Comparison of ENCODE assay signal across 11 cellular contexts in genomic region chr17:8966926-8967325, GRCh38. TPM values are rescaled to one million over a fixed set of nuclear protein-coding genes. Genes with fewer than 3 reads are reported as not detected.
DNase-seq lines count a peak whose midpoint lies in the region; ATAC-seq and TF ChIP-seq lines count a peak whose summit lies in the region.
"Had no signal": no experiment of that assay in that cellular context is flagged by ENCODE, and none has a peak within 500 bp of the region (broad histone marks: within the 10 kb centered on the region; RNA-seq: fewer than 3 reads in every experiment).

No MANE protein-coding gene starts in this region.

- H3K4me1 Mint-ChIP-seq in GM23338: peaks cover 2% of the 10 kb centered on the region; the same call in 2 of the 3 replicates
- peaks cover 44% of the 10 kb centered on the region for H3K4me1 Mint-ChIP-seq in activated CD4-positive, alpha-beta memory T cell treated with anti-CD3 and anti-CD28 coated beads, Interleukin-2, amount 10 ng/mL, durations not matched to agents 7 days and 5 days

- no peak overlapping the region for H3K27ac ChIP-seq in BLaER1
- no peak overlapping the region for H3K27ac ChIP-seq in GM23338 (ENCODE audit: low read depth)
- peak overlapping the region; percentile 4 for H3K27ac ChIP-seq in muscle layer of duodenum (ENCODE audit: low read length)
- H3K27ac ChIP-seq: prostate gland had no signal

- peaks cover 16% of the 10 kb centered on the region for H3K27me3 Mint-ChIP-seq in GM23338 (ENCODE audit: insufficient read depth, low read depth, poor library complexity)
- H3K27me3 Mint-ChIP-seq in activated CD4-positive, alpha-beta memory T cell treated with anti-CD3 and anti-CD28 coated beads, Interleukin-2, amount 10 ng/mL, durations not matched to agents 7 days and 5 days: no peaks in the 10 kb centered on the region

- H3K27ac Mint-ChIP-seq in GM23338: no peak overlapping the region
- H3K27ac Mint-ChIP-seq in activated CD4-positive, alpha-beta memory T cell treated with anti-CD3 and anti-CD28 coated beads, Interleukin-2, amount 10 ng/mL, durations not matched to agents 7 days and 5 days: peak overlapping the region; percentile 5

- POLR2A ChIA-PET in activated CD4-positive, alpha-beta memory T cell treated with anti-CD3 and anti-CD28 coated beads, Interleukin-2, amount 10 ng/mL, durations not matched to agents 7 days and 5 days (lab: Charles Lee): no interaction called here

- H3K79me2 ChIP-seq in GM23338 (replicated peaks; ENCODE audit: insufficient read depth): no peaks in the 10 kb centered on the region

- H3K9ac ChIP-seq in BLaER1: no peak overlapping the region

- H3F3A ChIP-seq in GM23338 (replicated peaks; ENCODE audit: low read depth): no peaks in the 10 kb centered on the region

- no peak for ATAC-seq in GM23338
- ATAC-seq in HG02938 (IDR thresholded peaks at IDR 0.05; ENCODE audit: unreplicated experiment): no peak
- ATAC-seq in HG03378 (IDR thresholded peaks at IDR 0.05; ENCODE audit: unreplicated experiment): no peak

- H3K27me3 ChIP-seq in BLaER1 (no peaks in the 10 kb centered on the region), GM23338 (ENCODE audit: insufficient read depth) (peaks cover 14% of the 10 kb centered on the region), muscle layer of duodenum (ENCODE audit: low read depth, low read length) (peaks cover 6% of the 10 kb centered on the region)

- H3K4me2 ChIP-seq in BLaER1 (peak overlapping the region; percentile 98), GM23338 (no peak overlapping the region)

- H3K4me3 Mint-ChIP-seq in GM23338: peak overlapping the region; percentile 66
- H3K4me3 Mint-ChIP-seq in activated CD4-positive, alpha-beta memory T cell treated with anti-CD3 and anti-CD28 coated beads, Interleukin-2, amount 10 ng/mL, durations not matched to agents 7 days and 5 days: peak overlapping the region; percentile 100

- H3K4me3 ChIP-seq in BLaER1 (no peak overlapping the region), GM23338 (no peak overlapping the region), muscle layer of duodenum (ENCODE audit: low read depth in 1 of 2, low read length in 2 of 2) (no peak overlapping the region)
- H3K4me3 ChIP-seq: prostate gland had no signal

- H3K9me3 Mint-ChIP-seq in GM23338: peaks cover 38% of the 10 kb centered on the region
- peaks cover 17% of the 10 kb centered on the region for H3K9me3 Mint-ChIP-seq in activated CD4-positive, alpha-beta memory T cell treated with anti-CD3 and anti-CD28 coated beads, Interleukin-2, amount 10 ng/mL, durations not matched to agents 7 days and 5 days

- peaks cover 12% of the 10 kb centered on the region for H3K36me3 Mint-ChIP-seq in GM23338 (ENCODE audit: low read depth)
- H3K36me3 Mint-ChIP-seq in activated CD4-positive, alpha-beta memory T cell treated with anti-CD3 and anti-CD28 coated beads, Interleukin-2, amount 10 ng/mL, durations not matched to agents 7 days and 5 days (ENCODE audit: low read depth): peaks cover 40% of the 10 kb centered on the region

- CTCF ChIA-PET in activated CD4-positive, alpha-beta memory T cell treated with anti-CD3 and anti-CD28 coated beads, Interleukin-2, amount 10 ng/mL, durations not matched to agents 7 days and 5 days (lab: Charles Lee): no interaction called here

- peaks cover 7% of the 10 kb centered on the region; the same call in 1 of the 2 replicates for H3K9me3 ChIP-seq in BLaER1
- H3K9me3 ChIP-seq in muscle layer of duodenum (ENCODE audit: control insufficient read depth in 1 of 2, low read length in 2 of 2): no peaks in the 10 kb centered on the region
- H3K9me3 ChIP-seq: prostate gland had no signal

- no peak for TF ChIP-seq CTCF in GM23338 (conservative IDR thresholded peaks at IDR 0.05; ENCODE audit: low read depth in 2 of 2)

- H2AFZ ChIP-seq in GM23338: no peak overlapping the region

- peaks cover 45% of the 10 kb centered on the region for H3K4me1 ChIP-seq in BLaER1
- H3K4me1 ChIP-seq in GM23338 (ENCODE audit: insufficient read depth): peaks cover 7% of the 10 kb centered on the region; the same call in 1 of the 2 replicates
- H3K4me1 ChIP-seq in muscle layer of duodenum (ENCODE audit: control insufficient read depth in 1 of 2, insufficient read depth in 2 of 2, low read length in 2 of 2): peaks cover 0 to 6% of the 10 kb centered on the region in 2 donors
- H3K4me1 ChIP-seq: prostate gland had no signal

- peaks cover 23% of the 10 kb centered on the region for H4K20me1 ChIP-seq in BLaER1
- no peaks in the 10 kb centered on the region for H4K20me1 ChIP-seq in GM23338 (replicated peaks; ENCODE audit: insufficient read depth)

- DNase-seq in GM23338 (ENCODE audit: low spot score) (no peak), AG08395 (ENCODE audit: low spot score) (no peak), NCI-H2171 (lab: John Stamatoyannopoulos, UW) (no peak)
- DNase-seq in activated CD4-positive, alpha-beta memory T cell treated with anti-CD3 and anti-CD28 coated beads, Interleukin-2, amount 10 ng/mL, durations not matched to agents 7 days and 5 days: no peak
- DNase-seq: Calu3 had no signal

- H3K36me3 ChIP-seq in BLaER1: no peaks in the 10 kb centered on the region
- H3K36me3 ChIP-seq in GM23338 (ENCODE audit: insufficient read depth): no peaks in the 10 kb centered on the region
- no peaks in the 10 kb centered on the region for H3K36me3 ChIP-seq in muscle layer of duodenum (ENCODE audit: control insufficient read depth in 1 of 2, insufficient read depth in 2 of 2, low read length in 2 of 2)
- H3K36me3 ChIP-seq: prostate gland had no signal

- no peaks in the 10 kb centered on the region for H3K9me2 ChIP-seq in GM23338 (ENCODE audit: insufficient read depth)

TF ChIP-seq in GM23338, 12 proteins besides CTCF, POLR2A, EP300 and RAD21 (continues in another document):
- no peak for TF ChIP-seq ETS1 (IDR thresholded peaks at IDR 0.05)
- no peak for TF ChIP-seq NANOG (IDR thresholded peaks at IDR 0.05; ENCODE audit: borderline replicate concordance)
- TF ChIP-seq STAT1 (IDR thresholded peaks at IDR 0.05; ENCODE audit: unreplicated experiment): no peak
- no peak for TF ChIP-seq POLR2AphosphoS5 (IDR thresholded peaks at IDR 0.05; ENCODE audit: low read depth)

RNA-seq across cellular contexts. Expression of gene PIK3R5, which starts 1.4 kb away (rescaled TPM):
- 6.7 and 9.4 TPM in 2 replicates for total RNA-seq in GM23338 (2014; rRNA removed; shearing (Covaris generic))
- 1.4 and 1.7 TPM in 2 replicates for polyA plus RNA-seq in GM23338 (2016; fragmentation: Nextera tagmentation; extraction: Ambion mirVana)
- total RNA-seq in activated CD4-positive, alpha-beta memory T cell treated with anti-CD3 and anti-CD28 coated beads, Interleukin-2, amount 10 ng/mL, durations not matched to agents 7 days and 5 days: 10 to 100 TPM; 50.3 to 52.7 TPM
- total RNA-seq: bronchial epithelial cell, Calu3 had no signal

RNA-seq across cellular contexts. Expression of gene NTN1, which starts 54.4 kb away (rescaled TPM):
- 2.6 and 3.0 TPM in 2 replicates for total RNA-seq in GM23338 (2014; rRNA removed; shearing (Covaris generic))
- 0.57 and 0.64 TPM in 2 replicates for polyA plus RNA-seq in GM23338 (2016; fragmentation: Nextera tagmentation; extraction: Ambion mirVana)
- total RNA-seq in activated CD4-positive, alpha-beta memory T cell treated with anti-CD3 and anti-CD28 coated beads, Interleukin-2, amount 10 ng/mL, durations not matched to agents 7 days and 5 days: not detected
